ENCODE assay signal across 1 cellular context in the genomic region with DNA sequence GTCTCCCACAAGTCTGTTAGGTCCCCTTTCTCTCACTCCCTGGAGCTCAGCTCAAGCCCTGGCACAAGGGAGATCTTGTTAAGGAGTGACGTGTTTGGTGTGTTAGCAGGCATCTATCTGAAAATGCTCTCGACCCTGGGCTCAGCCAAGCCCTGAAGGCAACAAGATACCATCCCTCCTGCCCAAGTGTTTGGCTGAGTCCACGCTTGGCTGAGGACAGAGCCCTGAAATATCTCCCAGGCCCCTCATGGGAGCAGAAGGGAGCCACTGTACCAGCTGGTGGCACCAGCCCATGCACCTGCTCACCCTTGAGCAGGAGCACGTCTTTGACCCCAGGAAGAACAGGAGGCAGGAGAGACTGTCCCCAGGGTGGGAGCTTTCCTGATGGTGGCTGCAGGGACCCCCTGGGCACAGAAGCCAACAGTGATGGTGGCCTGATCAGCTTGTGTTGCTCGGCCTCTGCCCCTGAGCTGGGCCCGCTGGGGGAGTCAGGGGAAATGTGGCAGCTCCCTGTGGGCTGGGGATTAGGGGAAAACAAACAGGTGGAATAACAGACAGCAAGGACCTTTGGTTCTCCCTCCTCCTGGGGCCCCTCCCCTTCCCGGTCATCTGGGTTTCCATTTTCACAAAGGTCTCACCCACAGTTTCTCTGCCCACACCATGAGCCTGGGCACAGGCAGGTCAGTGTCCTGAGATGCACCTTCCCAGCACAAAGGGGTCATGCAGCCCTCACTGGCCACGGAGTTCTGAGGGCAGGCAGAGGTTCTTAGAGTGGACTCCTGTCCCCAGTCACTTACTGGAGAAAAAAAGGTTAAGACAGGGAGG.
TF ChIP-seq lines count a peak whose summit lies in the region.

No MANE protein-coding gene starts in this region.

TF ChIP-seq in HCT116, 20 proteins besides CTCF, POLR2A, EP300 and RAD21 (continued from another document):
- TF ChIP-seq, protein P1, sequence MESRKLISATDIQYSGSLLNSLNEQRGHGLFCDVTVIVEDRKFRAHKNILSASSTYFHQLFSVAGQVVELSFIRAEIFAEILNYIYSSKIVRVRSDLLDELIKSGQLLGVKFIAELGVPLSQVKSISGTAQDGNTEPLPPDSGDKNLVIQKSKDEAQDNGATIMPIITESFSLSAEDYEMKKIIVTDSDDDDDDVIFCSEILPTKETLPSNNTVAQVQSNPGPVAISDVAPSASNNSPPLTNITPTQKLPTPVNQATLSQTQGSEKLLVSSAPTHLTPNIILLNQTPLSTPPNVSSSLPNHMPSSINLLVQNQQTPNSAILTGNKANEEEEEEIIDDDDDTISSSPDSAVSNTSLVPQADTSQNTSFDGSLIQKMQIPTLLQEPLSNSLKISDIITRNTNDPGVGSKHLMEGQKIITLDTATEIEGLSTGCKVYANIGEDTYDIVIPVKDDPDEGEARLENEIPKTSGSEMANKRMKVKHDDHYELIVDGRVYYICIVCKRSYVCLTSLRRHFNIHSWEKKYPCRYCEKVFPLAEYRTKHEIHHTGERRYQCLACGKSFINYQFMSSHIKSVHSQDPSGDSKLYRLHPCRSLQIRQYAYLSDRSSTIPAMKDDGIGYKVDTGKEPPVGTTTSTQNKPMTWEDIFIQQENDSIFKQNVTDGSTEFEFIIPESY (IDR thresholded peaks at IDR 0.05; ENCODE audit: extremely low read depth, insufficient replicate concordance, low read length), result no peak
- TF ChIP-seq TCF7L2 (IDR thresholded peaks at IDR 0.05; ENCODE audit: borderline replicate concordance, extremely low read depth, insufficient read depth, insufficient read length) (no peak), SIN3A (IDR thresholded peaks at IDR 0.05; ENCODE audit: low read depth) (no peak), EZH2 (IDR thresholded peaks at IDR 0.05) (no peak), EGR1 (IDR thresholded peaks at IDR 0.05; ENCODE audit: low read depth) (no peak), YY1 (IDR thresholded peaks at IDR 0.05; ENCODE audit: extremely low read depth, insufficient replicate concordance, low read depth, low read length) (no peak)
TF ChIP-seq in HCT116: peak in this region for 0.
